ENCODE assay signal across 21 cellular contexts in the genomic region with DNA sequence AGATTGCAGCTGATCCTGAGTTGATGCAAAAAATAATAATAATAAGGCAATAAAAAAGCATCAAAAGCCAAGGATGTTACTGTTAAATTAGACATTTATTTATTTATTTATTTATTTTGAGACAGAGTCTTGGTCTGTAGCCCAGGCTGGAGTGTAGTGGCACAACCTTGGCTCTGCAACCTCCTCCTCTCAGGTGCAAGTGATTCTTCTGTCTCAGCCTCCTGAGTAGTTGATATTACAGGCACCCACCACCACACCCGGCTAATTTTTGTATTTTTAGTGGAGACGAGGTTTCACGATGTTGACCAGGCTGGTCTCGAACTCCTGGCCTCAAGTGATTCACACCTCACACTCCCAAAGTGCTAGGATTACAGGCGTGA.
"Had no signal": no experiment of that assay in that cellular context is flagged by ENCODE, and none has a peak within 500 bp of the region (broad histone marks: within the 10 kb centered on the region; RNA-seq: fewer than 3 reads in every experiment).

No MANE protein-coding gene starts in this region.

- H3K27ac Mint-ChIP-seq: activated B cell treated with CpG ODN at 0.5 μM for 24 hours; activated CD8-positive, alpha-beta T cell treated with anti-CD3 and anti-CD28 coated beads for 36 hours; activated T-cell treated with anti-CD3 and anti-CD28 coated beads, Interleukin-2, amount 50 U/mL, for 24 hours; activated T-helper 2 cell treated with anti-CD3 and anti-CD28 coated beads, Interferon-gamma antibody, Interleukin-2, Interleukin-4, amounts not matched to agents 10 μg/mL and 5 μg/mL and 100 μg/mL, durations not matched to agents 14 hours and 24 hours and 36 hours; naive B cell; neural progenitor cell; stimulated activated naive B cell treated with anti-CD40 and anti-IgM and Interleukin-4, amounts not matched to agents 10 μg/mL and 1 μg/mL and 100 μg/mL, for 72 hours had no signal

- H3K36me3 Mint-ChIP-seq: naive B cell; neural progenitor cell; stimulated activated naive B cell treated with anti-CD40 and anti-IgM and Interleukin-4, amounts not matched to agents 10 μg/mL and 1 μg/mL and 100 μg/mL, for 72 hours had no signal

- H3K27me3 ChIP-seq: breast epithelium, esophagus squamous epithelium, neural progenitor cell, ovary, sigmoid colon, spleen, upper lobe of right lung had no signal

- H3K9me3 ChIP-seq: breast epithelium, esophagus squamous epithelium, mucosa of descending colon, ovary, sigmoid colon, spleen, upper lobe of right lung had no signal

- H3K4me1 Mint-ChIP-seq: activated B cell treated with CpG ODN at 0.5 μM for 24 hours; naive B cell; stimulated activated naive B cell treated with anti-CD40 and anti-IgM and Interleukin-4, amounts not matched to agents 10 μg/mL and 1 μg/mL and 100 μg/mL, for 72 hours had no signal

- H3K4me3 Mint-ChIP-seq: activated B cell treated with CpG ODN at 0.5 μM for 24 hours; activated CD8-positive, alpha-beta T cell treated with anti-CD3 and anti-CD28 coated beads for 36 hours; activated T-cell treated with anti-CD3 and anti-CD28 coated beads, Interleukin-2, amount 50 U/mL, for 24 hours; naive B cell; neural progenitor cell; stimulated activated naive B cell treated with anti-CD40 and anti-IgM and Interleukin-4, amounts not matched to agents 10 μg/mL and 1 μg/mL and 100 μg/mL, for 72 hours had no signal

- H3K4me1 ChIP-seq: breast epithelium, esophagus squamous epithelium, upper lobe of right lung had no signal

- ATAC-seq: activated CD8-positive, alpha-beta T cell treated with anti-CD3 and anti-CD28 coated beads for 36 hours; mucosa of descending colon; stimulated activated naive B cell treated with anti-CD40 and anti-IgM and Interleukin-4, amounts not matched to agents 10 μg/mL and 1 μg/mL and 100 μg/mL, for 72 hours; upper lobe of right lung had no signal

- H3K27me3 Mint-ChIP-seq: activated B cell treated with CpG ODN at 0.5 μM for 24 hours; activated T-cell treated with anti-CD3 and anti-CD28 coated beads, Interleukin-2, amount 50 U/mL, for 24 hours; naive B cell had no signal

- H3K4me3 ChIP-seq: breast epithelium, esophagus squamous epithelium, mucosa of descending colon, neural progenitor cell, ovary, sigmoid colon, SK-N-MC, spleen, upper lobe of right lung had no signal

- DNase-seq: activated B cell treated with CpG ODN at 0.5 μM for 24 hours; activated CD4-positive, alpha-beta T cell treated with anti-CD3 and anti-CD28 coated beads for 48 hours; activated CD8-positive, alpha-beta T cell treated with anti-CD3 and anti-CD28 coated beads for 36 hours; activated naive CD4-positive, alpha-beta T cell treated with Interleukin-2 at 50 U/mL for 16 hours; activated T-cell treated with anti-CD3 and anti-CD28 coated beads, Interleukin-2, amount 50 U/mL, for 24 hours; anterior cingulate cortex; dermis blood vessel endothelial cell; effector memory CD4-positive, alpha-beta T cell; esophagus squamous epithelium; hypothalamus; mucosa of descending colon; naive B cell; ovary; sigmoid colon; spleen; stimulated activated naive B cell treated with anti-CD40 and anti-IgM and Interleukin-4, amounts not matched to agents 10 μg/mL and 1 μg/mL and 100 μg/mL, for 72 hours; upper lobe of right lung had no signal

- H3K27ac ChIP-seq: breast epithelium, esophagus squamous epithelium, neural progenitor cell, ovary, sigmoid colon, SK-N-MC, spleen, upper lobe of right lung had no signal

- H3K9me3 Mint-ChIP-seq: activated CD8-positive, alpha-beta T cell treated with anti-CD3 and anti-CD28 coated beads for 36 hours; activated T-cell treated with anti-CD3 and anti-CD28 coated beads, Interleukin-2, amount 50 U/mL, for 24 hours; activated T-helper 2 cell treated with anti-CD3 and anti-CD28 coated beads, Interferon-gamma antibody, Interleukin-2, Interleukin-4, amounts not matched to agents 10 μg/mL and 5 μg/mL and 100 μg/mL, durations not matched to agents 14 hours and 24 hours and 36 hours; neural progenitor cell had no signal

- H3K36me3 ChIP-seq: breast epithelium, esophagus squamous epithelium, neural progenitor cell, ovary, sigmoid colon, spleen, upper lobe of right lung had no signal
